In genomic region chr11:45157247-45158209, GRCh38 we compare ENCODE assay signal across 17 cellular contexts. TPM values are rescaled to one million over a fixed set of nuclear protein-coding genes. Genes with fewer than 3 reads are reported as not detected.
DNase-seq lines count a peak whose midpoint lies in the region; ATAC-seq and TF ChIP-seq lines count a peak whose summit lies in the region.
"Had no signal": no experiment of that assay in that cellular context is flagged by ENCODE, and none has a peak within 500 bp of the region (broad histone marks: within the 10 kb centered on the region; RNA-seq: fewer than 3 reads in every experiment).

No MANE protein-coding gene starts in this region.

- H3K79me2 ChIP-seq in hepatocyte: peaks cover 96% of the 10 kb centered on the region

- H3K36me3 ChIP-seq in hepatocyte (replicated peaks; ENCODE audit: insufficient read depth, low read depth) (no peaks in the 10 kb centered on the region), prostate gland (no peaks in the 10 kb centered on the region), vagina (no peaks in the 10 kb centered on the region)
- H3K36me3 ChIP-seq: HAP-1 had no signal

- no peaks in the 10 kb centered on the region for H3K9me2 ChIP-seq in hepatocyte (replicated peaks; ENCODE audit: insufficient read depth)

- no peak overlapping the region for H2AFZ ChIP-seq in hepatocyte

- peak overlapping the region; percentile 92 for H3K27ac ChIP-seq in hepatocyte
- H3K27ac ChIP-seq in prostate gland: peak overlapping the region; percentile 60 to 70
- peak overlapping the region; percentile 87 for H3K27ac ChIP-seq in vagina
- H3K27ac ChIP-seq: A549 had no signal

- no peaks in the 10 kb centered on the region for H4K20me1 ChIP-seq in hepatocyte (ENCODE audit: insufficient read depth, poor library complexity, severe bottlenecking)

- H3K9me3 ChIP-seq in hepatocyte (ENCODE audit: low read depth): no peaks in the 10 kb centered on the region
- H3K9me3 ChIP-seq in prostate gland: no peaks in the 10 kb centered on the region
- no peaks in the 10 kb centered on the region for H3K9me3 ChIP-seq in vagina
- H3K9me3 ChIP-seq: A549, HAP-1 had no signal

- H3K4me3 Mint-ChIP-seq in CD14-positive monocyte: no peak overlapping the region

- H3K27ac Mint-ChIP-seq in CD14-positive monocyte: no peak overlapping the region

- ATAC-seq in left cardiac atrium: no peak
- ATAC-seq in GM21390 (IDR thresholded peaks at IDR 0.05; ENCODE audit: unreplicated experiment): no peak

- peak overlapping the region; percentile 68 for H3K4me2 ChIP-seq in hepatocyte
- H3K4me2 ChIP-seq: A549 had no signal

- DNase-seq in cardiac septum (ENCODE audit: low spot score): peak; percentile 74
- DNase-seq in left cardiac atrium: no peak
- DNase-seq in hepatocyte (ENCODE audit: low spot score): no peak
- no peak for DNase-seq in prostate gland (ENCODE audit: low spot score)
- no peak for DNase-seq in vagina (ENCODE audit: extremely low spot score in 2 of 2)
- no peak for DNase-seq in CD14-positive monocyte (ENCODE audit: low spot score)
- DNase-seq in KBM-7: no peak
- DNase-seq: activated effector memory CD4-positive, alpha-beta T cell treated with Interleukin-2 at 50 U/mL for 16 hours; NCI-H1694 treated with DMSO at 0.1 percent for 48 hours; NCI-H510A treated with DMSO at 0.1 percent for 48 hours; RPMI8226; stimulated activated CD4-positive, alpha-beta T cell treated with anti-CD3 and anti-CD28 coated beads, Interleukin-1b, Interleukin-23, amount 100 ng/mL, for 48 hours; stimulated activated naive CD4-positive, alpha-beta T cell; T-helper 9 cell had no signal

- peaks cover 2% of the 10 kb centered on the region for H3K4me1 Mint-ChIP-seq in CD14-positive monocyte

- H3K9me3 Mint-ChIP-seq in CD14-positive monocyte: no peaks in the 10 kb centered on the region

- peaks cover 0 to 5% (median 0%) of the 10 kb centered on the region in 3 donors for H3K27me3 Mint-ChIP-seq in CD14-positive monocyte (ENCODE audit: low read depth in 3 of 3)

- intact Hi-C loops in cardiac septum (cut with DNase I): no loop called here
- intact Hi-C loops in left cardiac atrium (cut with DNase I): no loop called here
- intact Hi-C loops in prostate gland (cut with DNase I): no loop called here
- intact Hi-C loops in vagina (cut with DNase I): no loop called here
- intact Hi-C loops in CD14-positive monocyte (cut with micrococcal nuclease): no loop called here

- no peak overlapping the region for H3K4me3 ChIP-seq in hepatocyte
- H3K4me3 ChIP-seq in prostate gland: no peak overlapping the region
- no peak overlapping the region for H3K4me3 ChIP-seq in vagina
- H3K4me3 ChIP-seq: A549, HAP-1 had no signal

- TF ChIP-seq CTCF in hepatocyte (IDR thresholded peaks at IDR 0.05; ENCODE audit: poor library complexity) (no peak), prostate gland (IDR thresholded peaks at IDR 0.05) (no peak), vagina (IDR thresholded peaks at IDR 0.05) (no peak), CD14-positive monocyte (IDR thresholded peaks at IDR 0.05) (no peak)

- peaks cover 0 to 4% of the 10 kb centered on the region in 2 donors for H3K36me3 Mint-ChIP-seq in CD14-positive monocyte

- TF ChIP-seq POLR2A in prostate gland (IDR thresholded peaks at IDR 0.05) (no peak), vagina (IDR thresholded peaks at IDR 0.05) (no peak)

- in situ Hi-C loops in KBM-7 (cut with MboI; ENCODE audit: low pct_unique_long_range_greater_than_20kb, low sequenced_read_pairs): no loop called here

- 86% methylated on average over 20 of the region's 20 CpGs for WGBS in hepatocyte (ENCODE audit: low lambda C conversion rate, missing lambda C conversion rate)
- 66% methylated on average over 20 of the region's 20 CpGs for WGBS in prostate gland

- H3K4me1 ChIP-seq in hepatocyte (ENCODE audit: insufficient read depth) (peaks cover 54% of the 10 kb centered on the region), prostate gland (replicated peaks) (peaks cover 6% of the 10 kb centered on the region), vagina (peaks cover 95% of the 10 kb centered on the region)
- H3K4me1 ChIP-seq: A549, HAP-1 had no signal

- H3K27me3 ChIP-seq in hepatocyte: no peaks in the 10 kb centered on the region
- H3K27me3 ChIP-seq in prostate gland (replicated peaks; ENCODE audit: insufficient read depth): no peaks in the 10 kb centered on the region
- H3K27me3 ChIP-seq in vagina: no peaks in the 10 kb centered on the region

RNA-seq across cellular contexts. Expression of gene PRDM11, which starts 11.1 kb away (rescaled TPM):
- total RNA-seq in cardiac septum: 20.7 TPM
- total RNA-seq in left cardiac atrium: 10 to 100 TPM; 16.1 to 16.3 TPM
- total RNA-seq in hepatocyte: 15.0 and 25.0 TPM in 2 replicates
- polyA plus RNA-seq in hepatocyte: 8.8 and 11.2 TPM in 2 replicates
- 10 to 100 TPM; 13.1 to 15.3 TPM for total RNA-seq in prostate gland
- 15.2 TPM for total RNA-seq in vagina
- polyA plus RNA-seq in CD14-positive monocyte: under 1 TPM in 1 of 2 donors, not detected in 1; 0.48 TPM
